In the genomic region with DNA sequence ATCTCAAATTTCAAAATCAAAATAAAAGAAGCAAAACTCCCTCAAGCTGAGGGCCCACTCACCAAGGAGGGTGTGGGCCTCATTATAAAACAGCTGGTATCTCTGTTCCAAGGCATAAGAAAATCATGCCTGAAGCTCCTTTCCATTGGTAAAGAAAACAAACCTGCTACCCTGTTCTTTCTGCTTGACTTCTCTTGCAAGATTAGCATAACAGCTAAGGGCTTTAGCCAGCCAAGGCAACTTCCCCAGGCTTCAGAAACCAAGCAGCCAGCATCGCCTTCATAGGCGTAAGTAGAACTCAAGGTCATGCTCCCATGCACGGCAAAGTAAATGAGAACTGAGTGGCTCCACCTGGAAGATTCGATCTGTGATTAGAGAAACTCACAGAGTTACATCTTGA, we compare ENCODE assay signal across 13 cellular contexts. TPM values are rescaled to one million over a fixed set of nuclear protein-coding genes. Genes with fewer than 3 reads are reported as not detected.
DNase-seq lines count a peak whose midpoint lies in the region; TF ChIP-seq lines count a peak whose summit lies in the region.
"Had no signal": no experiment of that assay in that cellular context is flagged by ENCODE, and none has a peak within 500 bp of the region (broad histone marks: within the 10 kb centered on the region; RNA-seq: fewer than 3 reads in every experiment).

No MANE protein-coding gene starts in this region.

- H3K27me3 ChIP-seq in vagina: no peaks in the 10 kb centered on the region
- H3K27me3 ChIP-seq: hepatocyte had no signal

- no peaks in the 10 kb centered on the region for H3K36me3 ChIP-seq in vagina

- intact Hi-C loops in vagina (cut with DNase I): no loop called here

- peak overlapping the region; percentile 10 for H3K27ac ChIP-seq in vagina
- H3K27ac ChIP-seq: 22Rv1, hepatocyte had no signal

- H3K4me1 ChIP-seq in vagina: peaks cover 20% of the 10 kb centered on the region
- H3K4me1 ChIP-seq: Caco-2 had no signal

- no peak for TF ChIP-seq CTCF in vagina (IDR thresholded peaks at IDR 0.05)

- in situ Hi-C loops in ACHN (cut with HindIII; ENCODE audit: low pct_ligation_motif_present, low pct_unique_long_range_greater_than_20kb, low sequenced_read_pairs): no loop called here

- H3K4me3 ChIP-seq in vagina: no peak overlapping the region
- H3K4me3 ChIP-seq: hepatocyte had no signal

- no peaks in the 10 kb centered on the region for H3K9me3 ChIP-seq in vagina
- H3K9me3 ChIP-seq: Caco-2 had no signal

- no peak for TF ChIP-seq POLR2A in vagina (IDR thresholded peaks at IDR 0.05)

- peak; percentile 20 for DNase-seq in DMS 273 (lab: John Stamatoyannopoulos, UW; ENCODE audit: unreplicated experiment)
- no peak for DNase-seq in DMS 273 treated with DMSO at 0.1 percent for 48 hours (lab: John Stamatoyannopoulos, UW)
- DNase-seq in NCI-H1048 (lab: John Stamatoyannopoulos, UW): peak; percentile 42
- DNase-seq in globus pallidus (ENCODE audit: low spot score): peak; percentile 34
- no peak for DNase-seq in vagina (ENCODE audit: extremely low spot score in 2 of 2)
- no peak for DNase-seq in effector CD8-positive, alpha-beta T cell (lab: John Stamatoyannopoulos, UW)
- DNase-seq in ACHN: no peak
- DNase-seq in NCI-H1092 (lab: John Stamatoyannopoulos, UW): no peak
- DNase-seq: Caco-2, MM.1S, SHP77 had no signal

RNA-seq across cellular contexts. Expression of gene MRO, which starts 3.0 kb away (rescaled TPM):
- not detected for total RNA-seq in vagina
- total RNA-seq: Caco-2 had no signal

Comparison
In these comparisons a context has a peak if more than half of its experiments do, and no peak if none do; other contexts are left out.
1. DNase-seq: peak in DMS 273 (single experiment), NCI-H1048 (single experiment) and globus pallidus (single experiment); none in DMS 273 treated with DMSO at 0.1 percent for 48 hours (single experiment), vagina (0 of 2), effector CD8-positive, alpha-beta T cell (single experiment), ACHN (single experiment) and NCI-H1092 (single experiment).